Comparison of ENCODE assay signal across 7 cellular contexts in genomic region chr9:114385412-114386181, GRCh38.
DNase-seq lines count a peak whose midpoint lies in the region; ATAC-seq lines count a peak whose summit lies in the region.

No MANE protein-coding gene starts in this region.

- DNase-seq in T follicular helper cell (ENCODE audit: low read depth) (peak; percentile 85), adipocyte (ENCODE audit: low read depth) (peak; percentile 86), hippocampal formation (lab: John Stamatoyannopoulos, UW) (peak; percentile 42 to 55), NCI-H524 treated with DMSO at 0.1 percent for 48 hours (lab: John Stamatoyannopoulos, UW) (no peak)
- peak; percentile 82 to 83 for DNase-seq in stimulated activated CD4-positive, alpha-beta T cell treated with anti-CD3 and anti-CD28 coated beads, Interleukin-12 subunit alpha, Interleukin-12 subunit beta, amount 100 ng/mL, for 24 hours (ENCODE audit: low read depth in 2 of 2)

- peaks cover 17% of the 10 kb centered on the region for H3K36me3 ChIP-seq in adipocyte (ENCODE audit: control insufficient read depth, insufficient read depth, low read length, severe bottlenecking)

- peak; percentile 79 for ATAC-seq in GM19043 (IDR thresholded peaks at IDR 0.05; ENCODE audit: low read depth, unreplicated experiment)
- peak; percentile 88 for ATAC-seq in HG03354 (IDR thresholded peaks at IDR 0.05; ENCODE audit: poor library complexity, severe bottlenecking, unreplicated experiment)

- peaks cover 80% of the 10 kb centered on the region for H3K4me1 ChIP-seq in adipocyte (ENCODE audit: control insufficient read depth, insufficient read depth, low read length)

- H3K9me3 ChIP-seq in adipocyte (ENCODE audit: control insufficient read depth, low read length): no peaks in the 10 kb centered on the region

- peak overlapping the region; percentile 93 for H3K4me3 ChIP-seq in adipocyte (ENCODE audit: low read length)

- peak overlapping the region; percentile 94 for H3K9ac ChIP-seq in adipocyte (ENCODE audit: low read length)

- no peaks in the 10 kb centered on the region for H3K27me3 ChIP-seq in adipocyte (replicated peaks; ENCODE audit: control insufficient read depth, insufficient read depth, low read length)
